In genomic region chrX:134460861-134461218, GRCh38 we compare ENCODE assay signal across 8 cellular contexts.
DNase-seq lines count a peak whose midpoint lies in the region; ATAC-seq and TF ChIP-seq lines count a peak whose summit lies in the region.

No MANE protein-coding gene starts in this region.

- no peaks in the 10 kb centered on the region for H3K9me3 Mint-ChIP-seq in activated naive CD4-positive, alpha-beta T cell treated with anti-CD3 and anti-CD28 coated beads, Interleukin-2, amount 10 ng/mL, durations not matched to agents 7 days and 5 days

- no peaks in the 10 kb centered on the region for H3K27me3 ChIP-seq in muscle layer of colon (ENCODE audit: control insufficient read depth in 1 of 2, insufficient read depth in 2 of 2, low read length in 2 of 2)

- H3K4me1 ChIP-seq in muscle layer of colon (ENCODE audit: insufficient read depth, low read length), result no peaks in the 10 kb centered on the region

- peaks cover 33% of the 10 kb centered on the region for H3K4me1 Mint-ChIP-seq in activated naive CD4-positive, alpha-beta T cell treated with anti-CD3 and anti-CD28 coated beads, Interleukin-2, amount 10 ng/mL, durations not matched to agents 7 days and 5 days

- H3K27ac Mint-ChIP-seq in activated naive CD4-positive, alpha-beta T cell treated with anti-CD3 and anti-CD28 coated beads, Interleukin-2, amount 10 ng/mL, durations not matched to agents 7 days and 5 days, result peak overlapping the region; percentile 90

- no peak for TF ChIP-seq CTCF in NB4 (IDR thresholded peaks at IDR 0.05; ENCODE audit: low read depth, low read length)

- no peaks in the 10 kb centered on the region for H3K27me3 Mint-ChIP-seq in activated naive CD4-positive, alpha-beta T cell treated with anti-CD3 and anti-CD28 coated beads, Interleukin-2, amount 10 ng/mL, durations not matched to agents 7 days and 5 days

- H3K36me3 Mint-ChIP-seq in activated naive CD4-positive, alpha-beta T cell treated with anti-CD3 and anti-CD28 coated beads, Interleukin-2, amount 10 ng/mL, durations not matched to agents 7 days and 5 days, result peaks cover 1% of the 10 kb centered on the region

- no peaks in the 10 kb centered on the region for H3K9me3 ChIP-seq in muscle layer of colon (ENCODE audit: low read length)

- peak overlapping the region; percentile 92 for H3K4me3 ChIP-seq in NB4 (ENCODE audit: low read depth, low read length)
- H3K4me3 ChIP-seq in muscle layer of colon (ENCODE audit: low read depth in 1 of 2, low read length in 2 of 2), result peak overlapping the region; percentile 20 to 44

- CTCF ChIA-PET in activated naive CD4-positive, alpha-beta T cell treated with anti-CD3 and anti-CD28 coated beads, Interleukin-2, amount 10 ng/mL, durations not matched to agents 7 days and 5 days (lab: Charles Lee), result no interaction called here

- H3K27ac ChIP-seq in muscle layer of colon (ENCODE audit: low read depth, low read length), result no peak overlapping the region

- ATAC-seq in HG02840 (IDR thresholded peaks at IDR 0.05; ENCODE audit: low FRiP score, unreplicated experiment) (no peak), GM21390 (IDR thresholded peaks at IDR 0.05; ENCODE audit: unreplicated experiment) (no peak)

- peak overlapping the region; percentile 89 for H3K4me3 Mint-ChIP-seq in activated naive CD4-positive, alpha-beta T cell treated with anti-CD3 and anti-CD28 coated beads, Interleukin-2, amount 10 ng/mL, durations not matched to agents 7 days and 5 days

- DNase-seq in activated naive CD4-positive, alpha-beta T cell treated with anti-CD3 and anti-CD28 coated beads, Interleukin-2, amount 10 ng/mL, durations not matched to agents 7 days and 5 days, result no peak
- DNase-seq in activated naive CD4-positive, alpha-beta T cell (lab: John Stamatoyannopoulos, UW), result no peak
- DNase-seq in NB4 (ENCODE audit: low read depth) (peak; percentile 33), cerebellar cortex (ENCODE audit: low spot score) (peak; percentile 16), NCI-H524 treated with DMSO at 0.1 percent for 48 hours (lab: John Stamatoyannopoulos, UW) (no peak)

- no peak for TF ChIP-seq POLR2A in NB4 (IDR thresholded peaks at IDR 0.05; ENCODE audit: extremely low read depth, insufficient read length)

- H3K9ac ChIP-seq in muscle layer of colon (ENCODE audit: low read length), result no peak overlapping the region

- H3K36me3 ChIP-seq in muscle layer of colon (ENCODE audit: insufficient read depth, low read length), result no peaks in the 10 kb centered on the region

Comparison
In these comparisons a context has a peak if more than half of its experiments do, and no peak if none do; other contexts are left out.
1. DNase-seq: peak in NB4 (single experiment) and cerebellar cortex (single experiment); none in activated naive CD4-positive, alpha-beta T cell treated with anti-CD3 and anti-CD28 coated beads, Interleukin-2, amount 10 ng/mL, durations not matched to agents 7 days and 5 days (single experiment), activated naive CD4-positive, alpha-beta T cell (0 of 4) and NCI-H524 treated with DMSO at 0.1 percent for 48 hours (single experiment).